In the genomic region with DNA sequence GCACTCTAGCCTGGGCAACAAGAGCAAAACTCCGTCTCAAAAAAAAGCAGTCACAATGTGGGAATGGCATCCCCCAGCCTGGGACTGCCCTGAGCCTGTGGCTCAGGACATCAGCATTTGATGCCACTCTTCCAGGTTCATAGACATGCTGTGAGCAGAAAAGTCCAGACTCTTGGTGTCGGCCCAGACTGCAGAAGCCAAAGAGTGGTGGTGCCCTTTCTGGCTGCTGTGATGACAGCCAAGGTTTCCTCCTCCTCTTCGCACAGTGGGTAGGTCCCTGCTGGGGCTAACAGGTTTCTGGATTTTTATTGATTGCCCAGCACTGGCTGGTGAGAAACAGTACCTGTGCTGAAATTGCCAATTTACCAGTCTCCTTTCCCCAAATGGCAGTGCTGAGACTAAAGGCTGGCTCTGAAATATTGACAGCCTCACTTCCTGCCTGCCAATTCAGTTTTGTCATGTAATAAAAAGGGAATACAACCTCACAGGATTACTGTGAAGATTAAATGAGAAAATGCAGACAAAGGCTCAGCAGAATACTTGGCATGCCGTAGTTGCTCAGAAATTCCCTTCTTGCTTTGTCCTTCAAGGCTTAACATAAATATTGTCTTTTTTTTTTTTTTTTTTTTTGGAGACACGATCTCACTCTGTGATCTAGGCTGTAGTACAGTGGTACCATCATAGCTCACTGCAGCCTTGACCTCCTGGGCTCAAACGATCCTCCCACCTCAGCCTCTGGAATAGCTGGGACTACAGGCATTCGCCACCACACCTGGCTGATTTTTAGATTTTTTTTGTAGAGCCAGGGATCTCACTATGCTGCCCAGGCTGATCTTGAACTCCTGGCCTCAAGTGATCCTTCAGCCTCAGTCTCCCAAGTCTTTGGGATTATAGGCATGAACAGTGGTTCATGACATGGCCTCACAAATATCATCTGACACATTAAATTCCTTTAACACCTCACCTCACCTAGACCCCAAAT, we compare ENCODE assay signal across 27 cellular contexts. TPM values are rescaled to one million over a fixed set of nuclear protein-coding genes. Genes with fewer than 3 reads are reported as not detected.
DNase-seq lines count a peak whose midpoint lies in the region; FAIRE-seq and TF ChIP-seq lines count a peak whose summit lies in the region.
"Had no signal": no experiment of that assay in that cellular context is flagged by ENCODE, and none has a peak within 500 bp of the region (broad histone marks: within the 10 kb centered on the region; RNA-seq: fewer than 3 reads in every experiment).

No MANE protein-coding gene starts in this region.

- no peaks in the 10 kb centered on the region for H3K79me2 ChIP-seq in parathyroid adenoma

- H3K27ac ChIP-seq in HL-60 (replicated peaks): peak overlapping the region; percentile 53
- H3K27ac ChIP-seq in parathyroid adenoma: no peak overlapping the region
- no peak overlapping the region for H3K27ac ChIP-seq in RWPE1
- H3K27ac ChIP-seq: epithelial cell of prostate, heart left ventricle, stomach had no signal

- CTCF ChIA-PET in RWPE1 (lab: Yijun Ruan, JAX): interaction anchor here (0.7 kb wide), 1 partner anchor 230 kb away, joined by 3 read pairs; no protein-coding TSS in a partner anchor

- no peaks in the 10 kb centered on the region for H3K4me1 ChIP-seq in parathyroid adenoma
- H3K4me1 ChIP-seq: heart left ventricle had no signal

- no peaks in the 10 kb centered on the region for H3K9me3 ChIP-seq in parathyroid adenoma (ENCODE audit: control insufficient read depth, low read length)
- H3K9me3 ChIP-seq: heart left ventricle, stomach had no signal

- DNase-seq in GM12891 (ENCODE audit: insufficient read length, low spot score) (no peak), HL-60 (ENCODE audit: low read depth in 1 of 2, low spot score in 1 of 2) (no peak), bronchial epithelial cell (ENCODE audit: low read depth) (no peak), H54 (ENCODE audit: insufficient read length, low spot score) (no peak), epidermal melanocyte (ENCODE audit: insufficient read length, low spot score) (no peak), RWPE1 (ENCODE audit: low spot score) (no peak), NCI-H748 treated with DMSO at 0.1 percent for 48 hours (lab: John Stamatoyannopoulos, UW) (no peak)
- DNase-seq: activated CD4-positive, alpha-beta T cell treated with anti-CD3 and anti-CD28 coated beads, Interleukin-2, amount 50 U/mL, for 4 hours; activated CD8-positive, alpha-beta memory T cell treated with anti-CD3 and anti-CD28 coated beads, Interleukin-2, amount 50 U/mL, for 48 hours; CD8-positive, alpha-beta T cell; cerebellar nuclear complex; DMS153; mammary epithelial cell; NCI-H1105 treated with DMSO at 0.1 percent for 48 hours; NCI-H2029 treated with DMSO at 0.1 percent for 48 hours; NCI-H2227 treated with DMSO at 0.1 percent for 48 hours; NCI-H69; Right ventricle myocardium superior; stomach had no signal

- TF ChIP-seq POLR2A in GM12891 (IDR thresholded peaks at IDR 0.05; ENCODE audit: low read depth, low read length) (no peak), H54 (IDR thresholded peaks at IDR 0.05; ENCODE audit: low read depth, low read length) (no peak)

- no peaks in the 10 kb centered on the region for H3K36me3 ChIP-seq in bronchial epithelial cell (ENCODE audit: control insufficient read depth, insufficient read depth, low read length)
- no peaks in the 10 kb centered on the region for H3K36me3 ChIP-seq in parathyroid adenoma (ENCODE audit: control insufficient read depth, insufficient read depth, low read length)
- H3K36me3 ChIP-seq: heart left ventricle, stomach had no signal

- H3K27me3 ChIP-seq in HL-60 (ENCODE audit: insufficient read depth, poor library complexity, severe bottlenecking) (no peaks in the 10 kb centered on the region), bronchial epithelial cell (ENCODE audit: control insufficient read depth, insufficient read depth, low read length) (no peaks in the 10 kb centered on the region), parathyroid adenoma (ENCODE audit: control insufficient read depth, insufficient read depth, low read length) (no peaks in the 10 kb centered on the region)
- H3K27me3 ChIP-seq: heart left ventricle, stomach had no signal

- peak overlapping the region; percentile 42 for H2AFZ ChIP-seq in parathyroid adenoma

- POLR2A ChIA-PET in RWPE1 (lab: Yijun Ruan, JAX; ENCODE audit: low non-redundant PET): no interaction called here

- no peak overlapping the region for H3K9ac ChIP-seq in parathyroid adenoma

- no peak overlapping the region for H3K4me2 ChIP-seq in parathyroid adenoma (ENCODE audit: low read length)

- FAIRE-seq in GM12891 (lab: Jason Lieb, UNC): peak; percentile 71
- FAIRE-seq in bronchial epithelial cell (lab: Jason Lieb, UNC): peak; percentile 43
- FAIRE-seq in H54 (lab: Jason Lieb, UNC): no peak
- FAIRE-seq: G401.6, GM18507, HTR-8/SVneo had no signal

- H3K4me3 ChIP-seq in HL-60 (replicated peaks; ENCODE audit: insufficient read depth, low read length) (no peak overlapping the region), bronchial epithelial cell (ENCODE audit: low read depth, low read length) (no peak overlapping the region), parathyroid adenoma (ENCODE audit: low read depth, low read length) (no peak overlapping the region)
- H3K4me3 ChIP-seq: heart left ventricle, stomach had no signal

- TF ChIP-seq CTCF in HL-60 (IDR thresholded peaks at IDR 0.05; ENCODE audit: insufficient read depth, low read length) (no peak), bronchial epithelial cell (IDR thresholded peaks at IDR 0.05; ENCODE audit: insufficient read depth, low read length, severe bottlenecking) (no peak), parathyroid adenoma (IDR thresholded peaks at IDR 0.05) (no peak), RWPE1 (conservative IDR thresholded peaks at IDR 0.05; ENCODE audit: low read depth) (no peak)

TF ChIP-seq in GM12891, 5 proteins besides CTCF, POLR2A, EP300 and RAD21:
- 0 out of 2 replicates have a peak, but pooled peaks have one; percentile 8 for TF ChIP-seq SPI1 (IDR thresholded peaks at IDR 0.05; ENCODE audit: low read depth, low read length)
- TF ChIP-seq PAX5 (IDR thresholded peaks at IDR 0.05; ENCODE audit: insufficient read depth, low read length, severe bottlenecking): no peak
- no peak for TF ChIP-seq TAF1 (IDR thresholded peaks at IDR 0.05; ENCODE audit: low read depth, low read length)
- TF ChIP-seq POU2F2 (IDR thresholded peaks at IDR 0.05; ENCODE audit: low read depth, low read length): no peak
- TF ChIP-seq POLR2AphosphoS5 (IDR thresholded peaks at IDR 0.05; ENCODE audit: low read depth, low read length): no peak

RNA-seq across cellular contexts. Expression of gene UBE2G1, which starts 15.5 kb away (rescaled TPM):
- 48.9 TPM for polyA plus RNA-seq in GM12891 (2012; ENCODE audit: low read depth, missing spikeins)
- 39.2 and 42.2 TPM in 2 replicates for total RNA-seq in bronchial epithelial cell

RNA-seq across cellular contexts. Expression of gene SPNS3, which starts 51.8 kb away (rescaled TPM):
- polyA plus RNA-seq in GM12891 (2012; ENCODE audit: low read depth, missing spikeins): 1.3 TPM
- total RNA-seq in bronchial epithelial cell: 0.26 TPM in 1 of 2 replicates, not detected in the other
- total RNA-seq: fibroblast of villous mesenchyme, mammary epithelial cell, osteocyte had no signal
- polyA plus RNA-seq: mammary epithelial cell had no signal
